In genomic region chr14:31867570-31867969, GRCh38 we compare ENCODE assay signal across 29 cellular contexts.
"Had no signal": no experiment of that assay in that cellular context is flagged by ENCODE, and none has a peak within 500 bp of the region (broad histone marks: within the 10 kb centered on the region; RNA-seq: fewer than 3 reads in every experiment).

No MANE protein-coding gene starts in this region.

- H3K36me3 ChIP-seq: neutrophil, stomach, tibial artery, upper lobe of right lung had no signal

- H3K27me3 Mint-ChIP-seq: activated naive CD4-positive, alpha-beta T cell treated with anti-CD3 and anti-CD28 coated beads, Interleukin-2, amount 50 U/mL, for 24 hours; central memory CD8-positive, alpha-beta T cell; dendritic cell treated with granulocyte-macrophage colony-stimulating factor and Interleukin-4, amounts not matched to agents 40 ng/mL and 50 ng/mL, for 4 days; stimulated activated memory B cell treated with anti-CD40 and anti-IgM and Interleukin-4, amounts not matched to agents 10 μg/mL and 1 μg/mL and 100 μg/mL, for 72 hours had no signal

- H3K27ac ChIP-seq: neutrophil, stomach, tibial artery, upper lobe of right lung, VCaP had no signal

- H3K9me3 ChIP-seq: neutrophil, upper lobe of right lung had no signal

- H3K27me3 ChIP-seq: neutrophil, stomach, tibial artery, upper lobe of right lung had no signal

- H3K27ac Mint-ChIP-seq: activated naive CD4-positive, alpha-beta T cell treated with anti-CD3 and anti-CD28 coated beads, Interleukin-2, amount 50 U/mL, for 24 hours; activated T-helper 1 cell treated with anti-CD3 and anti-CD28 coated beads, Interleukin-12 subunit alpha, Interleukin-12 subunit beta, Interleukin-2, Interleukin-4 antibody, amounts not matched to agents 30 ng/mL and 10 ng/mL and 1 ng/mL, durations not matched to agents 14 hours and 24 hours and 36 hours; dendritic cell treated with granulocyte-macrophage colony-stimulating factor and Interleukin-4, amounts not matched to agents 40 ng/mL and 50 ng/mL, for 4 days; endodermal cell; mesothelial cell of epicardium; nephron progenitor cell; stimulated activated memory B cell treated with anti-CD40 and anti-IgM and Interleukin-4, amounts not matched to agents 10 μg/mL and 1 μg/mL and 100 μg/mL, for 72 hours had no signal

- H3K4me1 Mint-ChIP-seq: activated naive CD4-positive, alpha-beta T cell treated with anti-CD3 and anti-CD28 coated beads, Interleukin-2, amount 50 U/mL, for 24 hours; central memory CD8-positive, alpha-beta T cell; mesothelial cell of epicardium; nephron progenitor cell had no signal

- H3K4me3 ChIP-seq: smooth muscle cell, stomach, tibial artery, upper lobe of right lung had no signal

- DNase-seq: activated CD4-positive, alpha-beta T cell treated with anti-CD3 and anti-CD28 coated beads for 4 hours; activated CD4-positive, alpha-beta T cell treated with anti-CD3 and anti-CD28 coated beads, Interleukin-2, amount 50 U/mL, for 4 hours; activated gamma-delta T cell; activated T-cell treated with anti-CD3 and anti-CD28 coated beads, Interleukin-2, amount 50 U/mL, for 1 hour; anterior cingulate cortex; endodermal cell; foreskin fibroblast; head of caudate nucleus; hypothalamus; naive B cell; nephron progenitor cell; stimulated activated CD4-positive, alpha-beta T cell treated with anti-CD3 and anti-CD28 coated beads, Interleukin-1b, Interleukin-23, amount 100 ng/mL, for 48 hours; stimulated activated CD4-positive, alpha-beta T cell treated with anti-CD3 and anti-CD28 coated beads, Interleukin-4, amount 100 ng/mL, for 4 hours; stimulated activated CD8-positive, alpha-beta memory T cell treated with anti-CD3 and anti-CD28 coated beads, Interleukin-4, amount 100 ng/mL, for 48 hours; stomach; T-helper 9 cell; tibial artery; upper lobe of right lung had no signal

- ATAC-seq: esophagus mucosa; sciatic nerve; stimulated activated memory B cell treated with anti-CD40 and anti-IgM and Interleukin-4, amounts not matched to agents 10 μg/mL and 1 μg/mL and 100 μg/mL, for 72 hours; upper lobe of right lung had no signal

- H3K4me3 Mint-ChIP-seq: activated naive CD4-positive, alpha-beta T cell treated with anti-CD3 and anti-CD28 coated beads, Interleukin-2, amount 50 U/mL, for 24 hours; activated T-helper 1 cell treated with anti-CD3 and anti-CD28 coated beads, Interleukin-12 subunit alpha, Interleukin-12 subunit beta, Interleukin-2, Interleukin-4 antibody, amounts not matched to agents 30 ng/mL and 10 ng/mL and 1 ng/mL, durations not matched to agents 14 hours and 24 hours and 36 hours; central memory CD8-positive, alpha-beta T cell; dendritic cell treated with granulocyte-macrophage colony-stimulating factor and Interleukin-4, amounts not matched to agents 40 ng/mL and 50 ng/mL, for 4 days; endodermal cell; mesothelial cell of epicardium; naive B cell; nephron progenitor cell; stimulated activated memory B cell treated with anti-CD40 and anti-IgM and Interleukin-4, amounts not matched to agents 10 μg/mL and 1 μg/mL and 100 μg/mL, for 72 hours had no signal

- H3K4me1 ChIP-seq: stomach, tibial artery, upper lobe of right lung had no signal
